1 cellular context compared by ENCODE assay signal in genomic region chrX:48998391-48998790, GRCh38.
TF ChIP-seq lines count a peak whose summit lies in the region.

No MANE protein-coding gene starts in this region.

TF ChIP-seq in neural cell, 6 proteins besides CTCF, POLR2A, EP300 and RAD21 (continued from another document):
- TF ChIP-seq EZH2 (IDR thresholded peaks at IDR 0.05; ENCODE audit: borderline replicate concordance, insufficient read depth, low read length, poor library complexity, severe bottlenecking) (no peak), MXI1 (conservative IDR thresholded peaks at IDR 0.05; ENCODE audit: poor library complexity, severe bottlenecking) (no peak), POLR2AphosphoS5 (IDR thresholded peaks at IDR 0.05) (no peak), SMC3 (conservative IDR thresholded peaks at IDR 0.05; ENCODE audit: poor library complexity) (no peak), REST (IDR thresholded peaks at IDR 0.05; ENCODE audit: borderline replicate concordance) (no peak)
